In genomic region chr1:35768350-35769187, GRCh38 we compare ENCODE assay signal across 8 cellular contexts. TPM values are rescaled to one million over a fixed set of nuclear protein-coding genes. Genes with fewer than 3 reads are reported as not detected.
DNase-seq lines count a peak whose midpoint lies in the region; ATAC-seq lines count a peak whose summit lies in the region.

No MANE protein-coding gene starts in this region.

- H2BK15ac ChIP-seq in neuronal stem cell (ENCODE audit: low read length) = no peak overlapping the region

- peaks cover 5% of the 10 kb centered on the region for H3K36me3 Mint-ChIP-seq in effector memory CD8-positive, alpha-beta T cell (ENCODE audit: insufficient read depth)

- DNase-seq in DMS 273 (lab: John Stamatoyannopoulos, UW; ENCODE audit: unreplicated experiment) (peak; percentile 11), DMS 273 treated with DMSO at 0.1 percent for 48 hours (lab: John Stamatoyannopoulos, UW) (no peak), OCI-M1 (lab: John Stamatoyannopoulos, UW) (peak; percentile 44), neuronal stem cell (ENCODE audit: low spot score) (no peak), kidney glomerular epithelial cell (lab: John Stamatoyannopoulos, UW) (no peak)
- DNase-seq in effector memory CD8-positive, alpha-beta T cell = no peak
- DNase-seq in activated CD8-positive, alpha-beta memory T cell treated with anti-CD3 and anti-CD28 coated beads, Interleukin-2, amount 50 U/mL, for 48 hours = no peak

- no peak overlapping the region for H2BK12ac ChIP-seq in neuronal stem cell (ENCODE audit: low read length)

- peaks cover 2% of the 10 kb centered on the region for H3K79me1 ChIP-seq in neuronal stem cell (ENCODE audit: low read depth, low read length)

- peak overlapping the region; percentile 98 for H3K4me3 Mint-ChIP-seq in effector memory CD8-positive, alpha-beta T cell

- no peak overlapping the region for H4K91ac ChIP-seq in neuronal stem cell (ENCODE audit: low read depth, low read length, poor library complexity)

- H2AK5ac ChIP-seq in neuronal stem cell (ENCODE audit: low read depth, low read length) = no peak overlapping the region

- no peak for ATAC-seq in effector memory CD8-positive, alpha-beta T cell (replicated peaks)
- ATAC-seq in GM21423 (IDR thresholded peaks at IDR 0.05; ENCODE audit: unreplicated experiment) = no peak

- no peak overlapping the region for H3K14ac ChIP-seq in neuronal stem cell (ENCODE audit: low read length)

- H3K23ac ChIP-seq in neuronal stem cell (ENCODE audit: low read depth, low read length, poor library complexity) = no peak overlapping the region

- no peaks in the 10 kb centered on the region for H3K27me3 Mint-ChIP-seq in effector memory CD8-positive, alpha-beta T cell

- H2BK120ac ChIP-seq in neuronal stem cell (ENCODE audit: low read depth, low read length) = no peak overlapping the region

- peak overlapping the region; percentile 84 for H2BK5ac ChIP-seq in neuronal stem cell (ENCODE audit: low read length)

- peak overlapping the region; percentile 85 to 91 for H3K27ac Mint-ChIP-seq in effector memory CD8-positive, alpha-beta T cell

- peak overlapping the region; percentile 73 for H3K18ac ChIP-seq in neuronal stem cell (ENCODE audit: low read length)

- peaks cover 0 to 36% of the 10 kb centered on the region in 2 donors for H3K36me3 ChIP-seq in neuronal stem cell (replicated peaks in 1 of 2; ENCODE audit: control insufficient read depth in 2 of 2, insufficient read depth in 2 of 2, low read length in 2 of 2)

- H3K4me3 ChIP-seq in neuronal stem cell (ENCODE audit: low read length in 2 of 2) = peak overlapping the region; percentile 82 to 83

- H3K4me1 Mint-ChIP-seq in effector memory CD8-positive, alpha-beta T cell (ENCODE audit: low read depth in 2 of 2) = peaks cover 6 to 13% of the 10 kb centered on the region in 2 donors

- H3K9ac ChIP-seq in neuronal stem cell (ENCODE audit: low read depth, low read length, poor library complexity) = no peak overlapping the region

- H3K4me1 ChIP-seq in neuronal stem cell (ENCODE audit: control insufficient read depth in 2 of 2, insufficient read depth in 1 of 2, low read depth in 1 of 2, low read length in 2 of 2) = peaks cover 2 to 5% of the 10 kb centered on the region in 2 donors

- H3K4ac ChIP-seq in neuronal stem cell (ENCODE audit: low read length) = no peak overlapping the region

- no peak overlapping the region for H3K4me2 ChIP-seq in neuronal stem cell (ENCODE audit: insufficient read depth, low read length, poor library complexity, severe bottlenecking)

- H3K9me3 ChIP-seq in neuronal stem cell (replicated peaks in 1 of 2; ENCODE audit: control insufficient read depth in 2 of 2, insufficient read depth in 1 of 2, low read depth in 1 of 2, low read length in 2 of 2) = no peaks in the 10 kb centered on the region

- no CpG with 5 or more reads among the region's 19 CpGs for WGBS in neuronal stem cell (ENCODE audit: extremely low coverage in 2 of 2, insufficient read length in 2 of 2, insufficient replicate concordance in 1 of 2), 2 donors

- peaks cover 0 to 5% (median 0%) of the 10 kb centered on the region in 3 experiments for H3K27me3 ChIP-seq in neuronal stem cell (ENCODE audit: control insufficient read depth in 3 of 3, insufficient read depth in 3 of 3, low read depth in 1 of 3, low read length in 3 of 3)

- peak overlapping the region; percentile 75 for H3K27ac ChIP-seq in neuronal stem cell (replicated peaks; ENCODE audit: low read length)

- H3K9me3 Mint-ChIP-seq in effector memory CD8-positive, alpha-beta T cell = no peaks in the 10 kb centered on the region

- no peak overlapping the region for H4K8ac ChIP-seq in neuronal stem cell (ENCODE audit: low read depth, low read length)

- peak overlapping the region; percentile 99 for H2AFZ ChIP-seq in neuronal stem cell (ENCODE audit: low read length)

RNA-seq across cellular contexts. Expression of gene CLSPN, which starts 1.2 kb away (rescaled TPM):
- 24.0 TPM for polyA plus RNA-seq in neuronal stem cell (2013, experiment 1 of 2)
- 25.4 TPM for polyA plus RNA-seq in neuronal stem cell (2013, experiment 2 of 2)

RNA-seq across cellular contexts. Expression of gene AGO4, which starts 39.2 kb away (rescaled TPM):
- polyA plus RNA-seq in neuronal stem cell (2013, experiment 1 of 2) = 13.1 TPM
- 13.1 TPM for polyA plus RNA-seq in neuronal stem cell (2013, experiment 2 of 2)

RNA-seq across cellular contexts. Expression of gene C1orf216, which starts 49.9 kb away (rescaled TPM):
- polyA plus RNA-seq in neuronal stem cell (2013, experiment 1 of 2) = 3.2 TPM
- polyA plus RNA-seq in neuronal stem cell (2013, experiment 2 of 2) = 3.1 TPM

Comparison
In these comparisons a context has a peak if more than half of its experiments do, and no peak if none do; other contexts are left out.
1. DNase-seq: peak in DMS 273 (single experiment) and OCI-M1 (single experiment); none in DMS 273 treated with DMSO at 0.1 percent for 48 hours (single experiment), effector memory CD8-positive, alpha-beta T cell (0 of 3), neuronal stem cell (single experiment), kidney glomerular epithelial cell (single experiment) and activated CD8-positive, alpha-beta memory T cell treated with anti-CD3 and anti-CD28 coated beads, Interleukin-2, amount 50 U/mL, for 48 hours (single experiment).